1 cellular context compared by ENCODE assay signal in genomic region chr16:89295071-89295900, GRCh38.
TF ChIP-seq lines count a peak whose summit lies in the region.

No MANE protein-coding gene starts in this region.

TF ChIP-seq in HepG2, 621 proteins besides CTCF, POLR2A, EP300 and RAD21:
- TF ChIP-seq KDM6A (CRISPR knock-in tag; IDR thresholded peaks at IDR 0.05; ENCODE audit: low read depth) (no peak), PCBP1 (IDR thresholded peaks at IDR 0.05; ENCODE audit: borderline replicate concordance, low read depth, low read length) (0 out of 2 replicates have a peak, but pooled peaks have one; percentile 23), ZEB1 (IDR thresholded peaks at IDR 0.05; ENCODE audit: insufficient replicate concordance, low read depth) (no peak), ZNF569 (CRISPR knock-in tag; IDR thresholded peaks at IDR 0.05; ENCODE audit: borderline replicate concordance) (no peak), ZNF136 (CRISPR knock-in tag; IDR thresholded peaks at IDR 0.05; ENCODE audit: low read depth) (no peak), SRSF1 (optimal IDR thresholded peaks at IDR 0.05; ENCODE audit: low read depth, low read length) (no peak), ZNF687 (CRISPR knock-in tag; IDR thresholded peaks at IDR 0.05) (peak; percentile 30), MEIS2 (CRISPR knock-in tag; IDR thresholded peaks at IDR 0.05) (no peak), TEF (CRISPR knock-in tag; IDR thresholded peaks at IDR 0.05) (no peak), ZSCAN29 (CRISPR knock-in tag; conservative IDR thresholded peaks at IDR 0.05) (no peak), ZNF264 (CRISPR knock-in tag; IDR thresholded peaks at IDR 0.05) (no peak), ZNF382 (CRISPR knock-in tag; IDR thresholded peaks at IDR 0.05; ENCODE audit: borderline replicate concordance) (no peak), PAWR (CRISPR knock-in tag; IDR thresholded peaks at IDR 0.05; ENCODE audit: borderline replicate concordance) (no peak), MEIS1 (CRISPR knock-in tag; IDR thresholded peaks at IDR 0.05; ENCODE audit: borderline replicate concordance) (no peak), CENPX (CRISPR knock-in tag; IDR thresholded peaks at IDR 0.05) (no peak), ZSCAN22 (CRISPR knock-in tag; IDR thresholded peaks at IDR 0.05) (no peak), HNF1B (CRISPR knock-in tag; IDR thresholded peaks at IDR 0.05) (0 out of 2 replicates have a peak, but pooled peaks have one; percentile 17), AGO2 (optimal IDR thresholded peaks at IDR 0.05; ENCODE audit: low read depth, low read length) (peak; percentile 90)
- TF ChIP-seq, protein P1, sequence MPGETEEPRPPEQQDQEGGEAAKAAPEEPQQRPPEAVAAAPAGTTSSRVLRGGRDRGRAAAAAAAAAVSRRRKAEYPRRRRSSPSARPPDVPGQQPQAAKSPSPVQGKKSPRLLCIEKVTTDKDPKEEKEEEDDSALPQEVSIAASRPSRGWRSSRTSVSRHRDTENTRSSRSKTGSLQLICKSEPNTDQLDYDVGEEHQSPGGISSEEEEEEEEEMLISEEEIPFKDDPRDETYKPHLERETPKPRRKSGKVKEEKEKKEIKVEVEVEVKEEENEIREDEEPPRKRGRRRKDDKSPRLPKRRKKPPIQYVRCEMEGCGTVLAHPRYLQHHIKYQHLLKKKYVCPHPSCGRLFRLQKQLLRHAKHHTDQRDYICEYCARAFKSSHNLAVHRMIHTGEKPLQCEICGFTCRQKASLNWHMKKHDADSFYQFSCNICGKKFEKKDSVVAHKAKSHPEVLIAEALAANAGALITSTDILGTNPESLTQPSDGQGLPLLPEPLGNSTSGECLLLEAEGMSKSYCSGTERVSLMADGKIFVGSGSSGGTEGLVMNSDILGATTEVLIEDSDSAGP (CRISPR knock-in tag; IDR thresholded peaks at IDR 0.05; ENCODE audit: borderline replicate concordance), result peak; percentile 33; the same call in 1 of the 2 replicates
- TF ChIP-seq, protein P2, sequence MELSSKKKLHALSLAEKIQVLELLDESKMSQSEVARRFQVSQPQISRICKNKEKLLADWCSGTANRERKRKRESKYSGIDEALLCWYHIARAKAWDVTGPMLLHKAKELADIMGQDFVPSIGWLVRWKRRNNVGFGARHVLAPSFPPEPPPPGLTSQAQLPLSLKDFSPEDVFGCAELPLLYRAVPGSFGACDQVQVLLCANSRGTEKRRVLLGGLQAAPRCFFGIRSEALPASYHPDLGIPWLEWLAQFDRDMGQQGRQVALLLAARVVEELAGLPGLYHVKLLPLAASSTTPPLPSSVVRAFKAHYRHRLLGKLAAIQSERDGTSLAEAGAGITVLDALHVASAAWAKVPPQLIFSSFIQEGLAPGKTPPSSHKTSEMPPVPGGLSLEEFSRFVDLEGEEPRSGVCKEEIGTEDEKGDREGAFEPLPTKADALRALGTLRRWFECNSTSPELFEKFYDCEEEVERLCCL (CRISPR knock-in tag; IDR thresholded peaks at IDR 0.05; ENCODE audit: borderline replicate concordance), result no peak
